In genomic region chr1:116501870-116502244, GRCh38 we compare ENCODE assay signal across 20 cellular contexts.
"Had no signal": no experiment of that assay in that cellular context is flagged by ENCODE, and none has a peak within 500 bp of the region (broad histone marks: within the 10 kb centered on the region; RNA-seq: fewer than 3 reads in every experiment).

No MANE protein-coding gene starts in this region.

- H3K36me3 ChIP-seq: adrenal gland, ascending aorta, brain microvascular endothelial cell, esophagus squamous epithelium, gastrocnemius medialis, thyroid gland had no signal

- DNase-seq: activated CD4-positive, alpha-beta memory T cell treated with anti-CD3 and anti-CD28 coated beads for 36 hours; activated CD4-positive, alpha-beta T cell treated with anti-CD3 and anti-CD28 coated beads for 48 hours; activated naive CD4-positive, alpha-beta T cell; activated T-cell treated with anti-CD3 and anti-CD28 coated beads for 4 hours; brain microvascular endothelial cell; central memory CD4-positive, alpha-beta T cell; dorsolateral prefrontal cortex; esophagus squamous epithelium; gastrocnemius medialis; hypothalamus; nephron progenitor cell; nucleus accumbens; right cardiac atrium; stimulated activated CD4-positive, alpha-beta T cell treated with anti-CD3 and anti-CD28 coated beads, Interleukin-12 subunit alpha, Interleukin-12 subunit beta, amount 100 ng/mL, for 4 hours; stimulated activated naive B cell treated with anti-CD40 and anti-IgM and Interleukin-4, amounts not matched to agents 10 μg/mL and 1 μg/mL and 100 μg/mL, for 72 hours; thyroid gland had no signal

- H3K4me3 ChIP-seq: adrenal gland, ascending aorta, dorsolateral prefrontal cortex, esophagus squamous epithelium, gastrocnemius medialis, thyroid gland had no signal

- ATAC-seq: gastrocnemius medialis; right cardiac atrium; stimulated activated naive B cell treated with anti-CD40 and anti-IgM and Interleukin-4, amounts not matched to agents 10 μg/mL and 1 μg/mL and 100 μg/mL, for 72 hours had no signal

- H3K27me3 Mint-ChIP-seq: activated CD4-positive, alpha-beta memory T cell treated with anti-CD3 and anti-CD28 coated beads for 36 hours; activated naive CD8-positive, alpha-beta T cell; stimulated activated naive B cell treated with anti-CD40 and anti-IgM and Interleukin-4, amounts not matched to agents 10 μg/mL and 1 μg/mL and 100 μg/mL, for 72 hours had no signal

- H3K27ac Mint-ChIP-seq: activated naive CD8-positive, alpha-beta T cell; nephron progenitor cell had no signal

- H3K4me1 ChIP-seq: ascending aorta, gastrocnemius medialis, parathyroid adenoma, thyroid gland had no signal

- H3K4me3 Mint-ChIP-seq: activated CD4-positive, alpha-beta memory T cell treated with anti-CD3 and anti-CD28 coated beads for 36 hours; activated naive CD8-positive, alpha-beta T cell; nephron progenitor cell; stimulated activated naive B cell treated with anti-CD40 and anti-IgM and Interleukin-4, amounts not matched to agents 10 μg/mL and 1 μg/mL and 100 μg/mL, for 72 hours had no signal

- H3K9me3 ChIP-seq: adrenal gland, ascending aorta, esophagus squamous epithelium, gastrocnemius medialis, thyroid gland had no signal

- H3K9me3 Mint-ChIP-seq: activated CD4-positive, alpha-beta memory T cell treated with anti-CD3 and anti-CD28 coated beads for 36 hours; nephron progenitor cell; stimulated activated naive B cell treated with anti-CD40 and anti-IgM and Interleukin-4, amounts not matched to agents 10 μg/mL and 1 μg/mL and 100 μg/mL, for 72 hours had no signal

- H3K36me3 Mint-ChIP-seq: activated CD4-positive, alpha-beta memory T cell treated with anti-CD3 and anti-CD28 coated beads for 36 hours; activated naive CD8-positive, alpha-beta T cell had no signal

- H3K27ac ChIP-seq: adrenal gland, ascending aorta, brain microvascular endothelial cell, dorsolateral prefrontal cortex, gastrocnemius medialis, parathyroid adenoma, thyroid gland had no signal

- H3K27me3 ChIP-seq: adrenal gland, ascending aorta, brain microvascular endothelial cell, dorsolateral prefrontal cortex, esophagus squamous epithelium, gastrocnemius medialis, thyroid gland had no signal
